21 cellular contexts compared by ENCODE assay signal in the genomic region with DNA sequence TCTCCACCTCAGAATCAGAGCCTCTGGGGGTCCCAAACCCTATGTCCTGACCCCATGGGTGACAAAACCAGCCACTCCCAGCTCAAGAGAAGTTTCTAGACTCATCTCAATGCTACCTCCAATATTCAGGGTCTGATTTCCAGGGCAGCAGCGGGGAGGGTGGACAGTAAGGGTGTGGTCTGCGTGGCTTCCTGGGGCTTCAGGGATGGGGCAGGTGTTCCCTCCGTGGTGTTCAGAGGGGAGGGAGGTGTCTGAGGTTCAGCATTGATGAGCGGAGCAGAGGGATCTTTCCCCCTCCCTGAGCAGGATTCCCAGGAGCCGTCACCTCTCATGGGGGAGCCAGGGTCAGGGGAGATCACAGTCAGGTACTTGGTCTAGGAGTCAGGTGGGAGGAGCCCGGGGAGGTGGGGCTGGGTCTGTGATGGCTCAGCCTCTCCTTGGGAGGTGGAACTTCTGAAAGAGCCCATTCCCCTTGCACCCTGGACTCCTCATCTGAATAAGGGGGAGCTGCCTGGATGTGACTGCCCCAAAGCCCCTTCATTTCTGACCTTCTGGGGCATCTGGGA. TPM values are rescaled to one million over a fixed set of nuclear protein-coding genes. Genes with fewer than 3 reads are reported as not detected.
A peak's percentile ranks its signal among the peaks of the same experiment; 100 is the strongest.
DNase-seq lines count a peak whose midpoint lies in the region; ATAC-seq and TF ChIP-seq lines count a peak whose summit lies in the region.
"Had no signal": no experiment of that assay in that cellular context is flagged by ENCODE, and none has a peak within 500 bp of the region (broad histone marks: within the 10 kb centered on the region; RNA-seq: fewer than 3 reads in every experiment).

No MANE protein-coding gene starts in this region.

- peaks cover 16 to 36% (median 27%) of the 10 kb centered on the region in 11 experiments for H3K9me3 ChIP-seq in BLaER1 treated with 17β-estradiol and CSF1 and Interleukin-3, amounts not matched to agents 10 nM and 100 nM (replicated peaks in 1 of 11)
- no peaks in the 10 kb centered on the region for H3K9me3 ChIP-seq in Panc1 (ENCODE audit: control insufficient read depth, insufficient read depth, low read depth, low read length)
- H3K9me3 ChIP-seq in osteoblast (ENCODE audit: low read depth, low read length): no peaks in the 10 kb centered on the region
- no peaks in the 10 kb centered on the region for H3K9me3 ChIP-seq in A673 (ENCODE audit: low read depth, low read length, poor library complexity, severe bottlenecking)

- H3K4me3 ChIP-seq in BLaER1 treated with 17β-estradiol and CSF1 and Interleukin-3, amounts not matched to agents 10 nM and 100 nM: peak overlapping the region in 6 of 10 experiments; percentile 22 to 45 (median 29); a peak in 8 of 20 replicates
- H3K4me3 ChIP-seq in Panc1 (ENCODE audit: low read depth in 2 of 2, low read length in 2 of 2) (no peak overlapping the region), osteoblast (ENCODE audit: insufficient read depth, low read length) (no peak overlapping the region), A673 (ENCODE audit: low read depth, low read length, poor library complexity, severe bottlenecking) (no peak overlapping the region)
- H3K4me3 ChIP-seq: GM12878, K562 had no signal

- no peak for TF ChIP-seq CTCF in Panc1 (IDR thresholded peaks at IDR 0.05)
- TF ChIP-seq CTCF in osteoblast (IDR thresholded peaks at IDR 0.05; ENCODE audit: extremely low read depth, low read depth, low read length): no peak
- no peak for TF ChIP-seq CTCF in A673 (conservative IDR thresholded peaks at IDR 0.05; ENCODE audit: low read depth, low read length)

- H3K4me1 ChIP-seq in BLaER1 treated with 17β-estradiol and CSF1 and Interleukin-3, amounts not matched to agents 10 nM and 100 nM: peaks cover 46 to 67% (median 58%) of the 10 kb centered on the region in 10 experiments
- H3K4me1 ChIP-seq in Panc1 (ENCODE audit: control insufficient read depth, insufficient read depth, low read length) (no peaks in the 10 kb centered on the region), osteoblast (ENCODE audit: insufficient read depth, low read length) (no peaks in the 10 kb centered on the region), A673 (ENCODE audit: insufficient read depth, low read length, poor library complexity, severe bottlenecking) (no peaks in the 10 kb centered on the region)
- H3K4me1 ChIP-seq: BE2C had no signal

- peak overlapping the region; percentile 32 to 99 (median 73) for H3K4me2 ChIP-seq in BLaER1 treated with 17β-estradiol and CSF1 and Interleukin-3, amounts not matched to agents 10 nM and 100 nM
- no peak overlapping the region for H3K4me2 ChIP-seq in osteoblast (ENCODE audit: insufficient read depth, low read length)

- peak overlapping the region in 4 of 11 experiments; percentile 5 to 32 (median 15); a peak in 3 of 22 replicates for H3K27ac ChIP-seq in BLaER1 treated with 17β-estradiol and CSF1 and Interleukin-3, amounts not matched to agents 10 nM and 100 nM
- H3K27ac ChIP-seq in Panc1 (ENCODE audit: low read length): no peak overlapping the region
- no peak overlapping the region for H3K27ac ChIP-seq in osteoblast (ENCODE audit: low read depth, low read length)
- H3K27ac ChIP-seq in A673 (ENCODE audit: low read depth, low read length, poor library complexity, severe bottlenecking): no peak overlapping the region

- peaks cover 0 to 45% (median 20%) of the 10 kb centered on the region in 11 experiments; a peak in 15 of 22 replicates for H4K20me1 ChIP-seq in BLaER1 treated with 17β-estradiol and CSF1 and Interleukin-3, amounts not matched to agents 10 nM and 100 nM
- no peaks in the 10 kb centered on the region for H4K20me1 ChIP-seq in osteoblast (ENCODE audit: insufficient read depth, low read length)

- ATAC-seq in Panc1: peak; percentile 41; the same call in 1 of the 2 replicates
- no peak for ATAC-seq in HG03354 (IDR thresholded peaks at IDR 0.05; ENCODE audit: poor library complexity, severe bottlenecking, unreplicated experiment)
- ATAC-seq: CD8-positive, alpha-beta T cell; GM12878; K562 had no signal

- no TSS peak for BruUV-seq in Panc1 (replicated peaks; lab: Mats Ljungman, UMichigan)
- BruUV-seq in A673 (replicated peaks; lab: Mats Ljungman, UMichigan): no TSS peak

- intact Hi-C loops in Panc1 (cut with micrococcal nuclease; ENCODE audit: unreplicated experiment): no loop called here
- intact Hi-C loops in A673 (cut with micrococcal nuclease; ENCODE audit: unreplicated experiment): loop anchor here (5.0 kb wide), 1 partner anchor 279 kb away; no protein-coding TSS in a partner anchor

- H2AFZ ChIP-seq in osteoblast (ENCODE audit: low read length): no peak overlapping the region

- DNase-seq in Panc1 (ENCODE audit: low read depth, low spot score) (no peak), iPS-NIHi7 (ENCODE audit: extremely low spot score) (peak; percentile 37), osteoblast (ENCODE audit: insufficient read length, low spot score, missing footprints) (peak; percentile 46), A673 (ENCODE audit: low spot score) (no peak), dermis blood vessel endothelial cell (no peak)
- DNase-seq: BE2C; Calu3; CD8-positive, alpha-beta T cell; DMS53; EL; NCI-H1105; NCI-H1694; NCI-H2081 treated with DMSO at 0.1 percent for 48 hours; NCI-H446 treated with DMSO at 0.1 percent for 48 hours; Right ventricle myocardium superior had no signal

- no peaks in the 10 kb centered on the region for H3K27me3 ChIP-seq in BLaER1 treated with 17β-estradiol and CSF1 and Interleukin-3, amounts not matched to agents 10 nM and 100 nM
- H3K27me3 ChIP-seq in Panc1 (ENCODE audit: control insufficient read depth, insufficient read depth, low read length) (peaks cover 15% of the 10 kb centered on the region), osteoblast (ENCODE audit: insufficient read depth, low read length) (no peaks in the 10 kb centered on the region), A673 (replicated peaks; ENCODE audit: insufficient read depth, low read depth, low read length, poor library complexity) (peaks cover 10% of the 10 kb centered on the region)
- H3K27me3 ChIP-seq: BE2C had no signal

- peaks cover 32 to 60% (median 51%) of the 10 kb centered on the region in 11 experiments for H3K36me3 ChIP-seq in BLaER1 treated with 17β-estradiol and CSF1 and Interleukin-3, amounts not matched to agents 10 nM and 100 nM
- H3K36me3 ChIP-seq in Panc1 (ENCODE audit: control insufficient read depth, insufficient read depth, low read length) (no peaks in the 10 kb centered on the region), osteoblast (ENCODE audit: insufficient read depth, low read length) (no peaks in the 10 kb centered on the region), A673 (ENCODE audit: insufficient read depth, low read length, poor library complexity, severe bottlenecking) (no peaks in the 10 kb centered on the region)
- H3K36me3 ChIP-seq: BE2C had no signal

- peak overlapping the region in 4 of 11 experiments; percentile 13 to 41 (median 16); a peak in 5 of 22 replicates for H3K9ac ChIP-seq in BLaER1 treated with 17β-estradiol and CSF1 and Interleukin-3, amounts not matched to agents 10 nM and 100 nM

- H3K79me2 ChIP-seq in osteoblast (ENCODE audit: insufficient read depth, low read length): no peaks in the 10 kb centered on the region

- CTCF ChIA-PET in Panc1 (lab: Charles Lee): no interaction called here
- CTCF ChIA-PET in A673 (lab: Charles Lee): no interaction called here

- POLR2A ChIA-PET in Panc1 (lab: Charles Lee): interaction anchor here (0.6 kb wide), 1 partner anchor 361 kb away, joined by 10 read pairs; no protein-coding TSS in a partner anchor
- POLR2A ChIA-PET in A673 (lab: Charles Lee; ENCODE audit: low non-redundant PET): no interaction called here

- in situ Hi-C loops in Panc1 (cut with HindIII; ENCODE audit: low pct_unique_long_range_greater_than_20kb, low sequenced_read_pairs): loop anchor here (10.0 kb wide), 1 partner anchor 98 kb away; no protein-coding TSS in a partner anchor

RNA-seq across cellular contexts. Expression of gene LILRA2, which starts 2.9 kb away (rescaled TPM):
- total RNA-seq in Panc1 (2021; ENCODE audit: unreplicated experiment) (not detected), osteoblast (not detected in 2 replicates), A673 (2021) (not detected in 2 replicates), dermis blood vessel endothelial cell (not detected in 2 replicates)
- not detected for polyA plus RNA-seq in Panc1 (2012; ENCODE audit: insufficient read length)
- total RNA-seq: A172; Calu3; CD8-positive, alpha-beta T cell had no signal

RNA-seq across cellular contexts. Expression of gene LILRA1, which starts 16.9 kb away (rescaled TPM):
- total RNA-seq in Panc1 (2021; ENCODE audit: unreplicated experiment) (not detected), osteoblast (not detected in 2 replicates), A673 (2021) (not detected in 2 replicates), dermis blood vessel endothelial cell (not detected in 2 replicates)
- polyA plus RNA-seq in Panc1 (2012; ENCODE audit: insufficient read length): not detected
- total RNA-seq: A172; Calu3; CD8-positive, alpha-beta T cell; GM12878; K562; OCI-LY7 had no signal
- polyA plus RNA-seq: K562 had no signal

RNA-seq across cellular contexts. Expression of gene LILRB1, which starts 53.8 kb away (rescaled TPM):
- total RNA-seq in Panc1 (2021; ENCODE audit: unreplicated experiment) (0.08 TPM), osteoblast (not detected in 2 replicates), A673 (2021) (not detected in 2 replicates), dermis blood vessel endothelial cell (not detected in 2 replicates)
- polyA plus RNA-seq in Panc1 (2012; ENCODE audit: insufficient read length): not detected
- total RNA-seq: A172, Calu3, K562 had no signal
- polyA plus RNA-seq: K562 had no signal

Comparison
In these comparisons a context has a peak if more than half of its experiments do, and no peak if none do; other contexts are left out.
1. H3K4me3 ChIP-seq: peak in BLaER1 treated with 17β-estradiol and CSF1 and Interleukin-3, amounts not matched to agents 10 nM and 100 nM (6 of 10); none in Panc1 (0 of 2), osteoblast (single experiment) and A673 (single experiment).
2. DNase-seq: peak in iPS-NIHi7 (single experiment) and osteoblast (single experiment); none in Panc1 (single experiment), A673 (single experiment) and dermis blood vessel endothelial cell (single experiment).